In the genomic region with DNA sequence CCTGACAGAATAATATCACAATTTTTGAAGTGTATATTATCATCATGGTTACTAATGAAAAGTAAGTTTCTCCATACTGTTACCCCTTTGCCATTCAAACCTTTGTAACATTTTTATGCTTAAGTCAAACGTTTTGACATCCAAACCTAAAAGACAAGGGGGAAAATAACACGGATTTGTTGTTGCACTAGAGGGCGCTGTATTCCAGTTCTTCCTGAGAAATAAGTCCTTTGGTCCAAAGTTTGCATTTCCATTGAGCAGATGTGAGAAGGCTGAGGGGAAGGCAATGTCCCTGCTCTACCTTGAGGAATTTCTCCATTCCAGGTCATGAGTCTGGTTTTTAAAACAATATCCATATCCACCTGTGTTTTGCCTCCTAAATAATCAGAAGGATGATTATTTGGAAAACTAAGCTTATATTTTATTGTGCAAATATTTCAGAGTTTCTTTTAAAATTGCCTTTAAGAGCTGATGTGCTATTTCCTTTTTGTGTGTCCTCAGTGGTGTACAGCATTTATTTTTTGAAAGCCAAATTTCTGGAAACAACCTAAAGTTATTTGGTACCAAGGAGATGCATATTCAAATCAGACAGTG, we compare ENCODE assay signal across 9 cellular contexts. TPM values are rescaled to one million over a fixed set of nuclear protein-coding genes. Genes with fewer than 3 reads are reported as not detected.
A peak's percentile ranks its signal among the peaks of the same experiment; 100 is the strongest.
DNase-seq lines count a peak whose midpoint lies in the region; ATAC-seq and TF ChIP-seq lines count a peak whose summit lies in the region.
"Had no signal": no experiment of that assay in that cellular context is flagged by ENCODE, and none has a peak within 500 bp of the region (broad histone marks: within the 10 kb centered on the region; RNA-seq: fewer than 3 reads in every experiment).

No MANE protein-coding gene starts in this region.

- no peak overlapping the region for H3K27ac Mint-ChIP-seq in activated CD4-positive, alpha-beta memory T cell treated with anti-CD3 and anti-CD28 coated beads, Interleukin-2, amount 10 ng/mL, durations not matched to agents 7 days and 5 days
- no peak overlapping the region for H3K27ac Mint-ChIP-seq in glutamatergic neuron (ENCODE audit: unreplicated experiment)
- H3K27ac Mint-ChIP-seq: activated B cell treated with CpG ODN at 0.5 μM for 24 hours had no signal

- no peaks in the 10 kb centered on the region for H3K9me3 ChIP-seq in HAP-1

- H3K4me1 Mint-ChIP-seq in activated CD4-positive, alpha-beta memory T cell treated with anti-CD3 and anti-CD28 coated beads, Interleukin-2, amount 10 ng/mL, durations not matched to agents 7 days and 5 days = no peaks in the 10 kb centered on the region
- no peaks in the 10 kb centered on the region for H3K4me1 Mint-ChIP-seq in glutamatergic neuron (ENCODE audit: low read depth, unreplicated experiment)
- H3K4me1 Mint-ChIP-seq: activated B cell treated with CpG ODN at 0.5 μM for 24 hours had no signal

- no peaks in the 10 kb centered on the region for H3K4me1 ChIP-seq in HAP-1

- H3K4me3 ChIP-seq in HAP-1 = no peak overlapping the region

- TF ChIP-seq CTCF in glutamatergic neuron (IDR thresholded peaks at IDR 0.05; ENCODE audit: partially characterized antibody, unreplicated experiment) = peak; percentile 92

- POLR2A ChIA-PET in activated CD4-positive, alpha-beta memory T cell treated with anti-CD3 and anti-CD28 coated beads, Interleukin-2, amount 10 ng/mL, durations not matched to agents 7 days and 5 days (lab: Charles Lee) = no interaction called here

- DNase-seq in D341Med (ENCODE audit: low spot score) = peak; percentile 50
- peak; percentile 60 to 65 for DNase-seq in HAP-1 (ENCODE audit: low spot score in 2 of 2)
- peak; percentile 65 for DNase-seq in NCI-H345 treated with DMSO at 0.1 percent for 48 hours (lab: John Stamatoyannopoulos, UW; ENCODE audit: unreplicated experiment)
- peak; percentile 20 for DNase-seq in activated CD4-positive, alpha-beta memory T cell treated with anti-CD3 and anti-CD28 coated beads, Interleukin-2, amount 10 ng/mL, durations not matched to agents 7 days and 5 days
- DNase-seq in glutamatergic neuron = peak; percentile 21
- peak; percentile 44 for DNase-seq in putamen (ENCODE audit: low spot score)
- DNase-seq in occipital lobe (lab: John Stamatoyannopoulos, UW) = no peak
- DNase-seq: activated B cell treated with CpG ODN at 0.5 μM for 24 hours had no signal

- peaks cover 7% of the 10 kb centered on the region for H3K27me3 ChIP-seq in HAP-1 (ENCODE audit: low read depth)

- H3K36me3 ChIP-seq in HAP-1 (replicated peaks) = no peaks in the 10 kb centered on the region

- no peaks in the 10 kb centered on the region for H3K9me3 Mint-ChIP-seq in activated CD4-positive, alpha-beta memory T cell treated with anti-CD3 and anti-CD28 coated beads, Interleukin-2, amount 10 ng/mL, durations not matched to agents 7 days and 5 days
- no peaks in the 10 kb centered on the region for H3K9me3 Mint-ChIP-seq in glutamatergic neuron (ENCODE audit: unreplicated experiment)
- H3K9me3 Mint-ChIP-seq: activated B cell treated with CpG ODN at 0.5 μM for 24 hours had no signal

- H3K36me3 Mint-ChIP-seq in activated CD4-positive, alpha-beta memory T cell treated with anti-CD3 and anti-CD28 coated beads, Interleukin-2, amount 10 ng/mL, durations not matched to agents 7 days and 5 days (ENCODE audit: low read depth) = no peaks in the 10 kb centered on the region
- H3K36me3 Mint-ChIP-seq in glutamatergic neuron (ENCODE audit: unreplicated experiment) = no peaks in the 10 kb centered on the region

- CTCF ChIA-PET in activated CD4-positive, alpha-beta memory T cell treated with anti-CD3 and anti-CD28 coated beads, Interleukin-2, amount 10 ng/mL, durations not matched to agents 7 days and 5 days (lab: Charles Lee) = interaction anchor here (0.7 to 1.5 kb wide), 5 partner anchors 40 to 228 kb away, joined by 3 to 5 read pairs (median 3); no protein-coding TSS in a partner anchor

- peaks cover 22% of the 10 kb centered on the region for H3K27me3 Mint-ChIP-seq in activated CD4-positive, alpha-beta memory T cell treated with anti-CD3 and anti-CD28 coated beads, Interleukin-2, amount 10 ng/mL, durations not matched to agents 7 days and 5 days
- H3K27me3 Mint-ChIP-seq in glutamatergic neuron (ENCODE audit: unreplicated experiment) = no peaks in the 10 kb centered on the region

- ATAC-seq in GM19035 (IDR thresholded peaks at IDR 0.05; ENCODE audit: unreplicated experiment) = no peak

- no peak overlapping the region for H3K4me3 Mint-ChIP-seq in activated CD4-positive, alpha-beta memory T cell treated with anti-CD3 and anti-CD28 coated beads, Interleukin-2, amount 10 ng/mL, durations not matched to agents 7 days and 5 days
- H3K4me3 Mint-ChIP-seq in glutamatergic neuron (ENCODE audit: unreplicated experiment) = no peak overlapping the region
- H3K4me3 Mint-ChIP-seq: activated B cell treated with CpG ODN at 0.5 μM for 24 hours had no signal

- in situ Hi-C loops in HAP-1 (cut with MboI; ENCODE audit: low sequenced_read_pairs) = no loop called here

RNA-seq across cellular contexts. Expression of a gene that starts 9.7 kb away (rescaled TPM):
- not detected for total RNA-seq in activated CD4-positive, alpha-beta memory T cell treated with anti-CD3 and anti-CD28 coated beads, Interleukin-2, amount 10 ng/mL, durations not matched to agents 7 days and 5 days
- total RNA-seq in glutamatergic neuron (ENCODE audit: unreplicated experiment) (not detected), occipital lobe (not detected)
- total RNA-seq: activated B cell treated with CpG ODN at 0.5 μM for 24 hours had no signal

RNA-seq across cellular contexts. Expression of a gene that starts 49.4 kb away (rescaled TPM):
- not detected for total RNA-seq in activated CD4-positive, alpha-beta memory T cell treated with anti-CD3 and anti-CD28 coated beads, Interleukin-2, amount 10 ng/mL, durations not matched to agents 7 days and 5 days
- total RNA-seq in glutamatergic neuron (ENCODE audit: unreplicated experiment) = not detected
- not detected for total RNA-seq in occipital lobe
- total RNA-seq: activated B cell treated with CpG ODN at 0.5 μM for 24 hours had no signal
